ENCODE assay signal across 15 cellular contexts in the genomic region with DNA sequence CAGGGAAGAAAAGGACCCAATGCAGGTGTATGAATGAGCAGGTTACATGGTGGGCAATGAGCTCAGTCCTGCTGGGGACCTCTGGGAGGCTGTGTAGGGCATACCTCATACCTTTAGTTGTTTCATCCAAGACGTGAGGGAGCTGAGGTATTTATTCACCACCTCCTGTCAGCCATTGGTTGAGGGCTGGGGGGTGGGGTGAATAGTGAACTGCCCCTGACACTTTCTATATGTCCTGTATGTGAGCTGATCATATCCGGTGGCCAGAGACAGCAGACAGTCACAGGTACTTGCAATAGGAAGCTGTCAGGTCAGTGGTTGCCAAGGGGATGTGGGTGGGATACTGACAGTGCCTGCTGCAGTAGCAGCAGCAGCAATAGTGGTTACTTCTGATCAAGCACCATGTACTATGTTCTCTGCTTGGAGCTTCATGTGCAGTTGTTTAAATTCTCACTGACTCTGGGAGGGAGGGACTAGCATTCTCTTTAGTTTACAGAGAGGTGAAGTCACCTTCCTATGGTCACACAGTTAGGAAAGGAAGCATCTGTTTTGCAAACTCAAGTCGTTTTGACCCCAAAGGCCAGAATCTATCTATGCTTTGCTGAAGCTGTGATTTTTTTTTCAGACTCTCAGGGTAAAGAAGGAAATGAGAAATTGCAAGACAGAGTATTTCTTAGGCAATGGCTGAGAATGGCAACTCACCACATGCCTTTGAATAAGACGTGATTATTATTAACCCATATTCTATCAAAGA. TPM values are rescaled to one million over a fixed set of nuclear protein-coding genes. Genes with fewer than 3 reads are reported as not detected.
DNase-seq lines count a peak whose midpoint lies in the region; ATAC-seq and TF ChIP-seq lines count a peak whose summit lies in the region.
"Had no signal": no experiment of that assay in that cellular context is flagged by ENCODE, and none has a peak within 500 bp of the region (broad histone marks: within the 10 kb centered on the region; RNA-seq: fewer than 3 reads in every experiment).

No MANE protein-coding gene starts in this region.

- peaks cover 2% of the 10 kb centered on the region for H3K36me3 Mint-ChIP-seq in T-helper 17 cell (ENCODE audit: low read depth)

- TF ChIP-seq CTCF in GM10266 (IDR thresholded peaks at IDR 0.05; ENCODE audit: control insufficient read depth, insufficient read depth, low read depth, missing control alignments): no peak

- H3K9me3 ChIP-seq in T-helper 17 cell (ENCODE audit: control insufficient read depth, low read length, poor library complexity, severe bottlenecking): no peaks in the 10 kb centered on the region

- H3K27ac Mint-ChIP-seq in T-helper 17 cell: peak overlapping the region; percentile 27

- in situ Hi-C loops in ACHN (cut with HindIII; ENCODE audit: low pct_ligation_motif_present, low pct_unique_long_range_greater_than_20kb, low sequenced_read_pairs): no loop called here

- no peak overlapping the region for H3K4me3 Mint-ChIP-seq in T-helper 17 cell

- no peaks in the 10 kb centered on the region for H3K27me3 Mint-ChIP-seq in T-helper 17 cell

- peaks cover 27% of the 10 kb centered on the region for H3K4me1 Mint-ChIP-seq in T-helper 17 cell

- ATAC-seq in T-helper 17 cell (no peak), SK-N-SH treated with all-trans-retinoic acid at 6 μM for 48 hours (no peak)

- peak; percentile 65 for DNase-seq in GM10266 (ENCODE audit: extremely low spot score)
- DNase-seq in GM19238 (ENCODE audit: insufficient read length, low spot score): peak; percentile 17
- DNase-seq in T-helper 17 cell: no peak
- DNase-seq in lung microvascular endothelial cell (ENCODE audit: low read depth in 2 of 2): peak; percentile 78 to 93
- DNase-seq in HPDE6-E6E7 (ENCODE audit: extremely low spot score): no peak
- no peak for DNase-seq in ACHN
- no peak for DNase-seq in NCI-H1048 (lab: John Stamatoyannopoulos, UW)
- DNase-seq: effector memory CD4-positive, alpha-beta T cell; glutamatergic neuron; mammary epithelial cell; NCI-H510A; posterior cingulate gyrus; SK-N-SH; stimulated activated CD4-positive, alpha-beta T cell treated with anti-CD3 and anti-CD28 coated beads, Interleukin-2, amount 100 ng/mL, for 48 hours had no signal

TF ChIP-seq in SK-N-SH treated with all-trans-retinoic acid at 6 μM for 48 hours, 23 proteins besides CTCF, POLR2A, EP300 and RAD21:
- no peak for TF ChIP-seq PPARA (CRISPR knock-in tag; IDR thresholded peaks at IDR 0.05; ENCODE audit: borderline replicate concordance)
- TF ChIP-seq ZNF8 (CRISPR knock-in tag; IDR thresholded peaks at IDR 0.05): no peak
- TF ChIP-seq, protein P1, sequence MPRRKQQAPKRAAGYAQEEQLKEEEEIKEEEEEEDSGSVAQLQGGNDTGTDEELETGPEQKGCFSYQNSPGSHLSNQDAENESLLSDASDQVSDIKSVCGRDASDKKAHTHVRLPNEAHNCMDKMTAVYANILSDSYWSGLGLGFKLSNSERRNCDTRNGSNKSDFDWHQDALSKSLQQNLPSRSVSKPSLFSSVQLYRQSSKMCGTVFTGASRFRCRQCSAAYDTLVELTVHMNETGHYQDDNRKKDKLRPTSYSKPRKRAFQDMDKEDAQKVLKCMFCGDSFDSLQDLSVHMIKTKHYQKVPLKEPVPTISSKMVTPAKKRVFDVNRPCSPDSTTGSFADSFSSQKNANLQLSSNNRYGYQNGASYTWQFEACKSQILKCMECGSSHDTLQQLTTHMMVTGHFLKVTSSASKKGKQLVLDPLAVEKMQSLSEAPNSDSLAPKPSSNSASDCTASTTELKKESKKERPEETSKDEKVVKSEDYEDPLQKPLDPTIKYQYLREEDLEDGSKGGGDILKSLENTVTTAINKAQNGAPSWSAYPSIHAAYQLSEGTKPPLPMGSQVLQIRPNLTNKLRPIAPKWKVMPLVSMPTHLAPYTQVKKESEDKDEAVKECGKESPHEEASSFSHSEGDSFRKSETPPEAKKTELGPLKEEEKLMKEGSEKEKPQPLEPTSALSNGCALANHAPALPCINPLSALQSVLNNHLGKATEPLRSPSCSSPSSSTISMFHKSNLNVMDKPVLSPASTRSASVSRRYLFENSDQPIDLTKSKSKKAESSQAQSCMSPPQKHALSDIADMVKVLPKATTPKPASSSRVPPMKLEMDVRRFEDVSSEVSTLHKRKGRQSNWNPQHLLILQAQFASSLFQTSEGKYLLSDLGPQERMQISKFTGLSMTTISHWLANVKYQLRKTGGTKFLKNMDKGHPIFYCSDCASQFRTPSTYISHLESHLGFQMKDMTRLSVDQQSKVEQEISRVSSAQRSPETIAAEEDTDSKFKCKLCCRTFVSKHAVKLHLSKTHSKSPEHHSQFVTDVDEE (CRISPR knock-in tag; IDR thresholded peaks at IDR 0.05): no peak
- no peak for TF ChIP-seq TCF4 (CRISPR knock-in tag; IDR thresholded peaks at IDR 0.05; ENCODE audit: borderline replicate concordance)
- no peak for TF ChIP-seq ZFP30 (CRISPR knock-in tag; IDR thresholded peaks at IDR 0.05)
- no peak for TF ChIP-seq TOX (CRISPR knock-in tag; IDR thresholded peaks at IDR 0.05; ENCODE audit: borderline replicate concordance)
- no peak for TF ChIP-seq ARNTL (CRISPR knock-in tag; IDR thresholded peaks at IDR 0.05; ENCODE audit: borderline replicate concordance, low read depth)
TF ChIP-seq in SK-N-SH treated with all-trans-retinoic acid at 6 μM for 48 hours: peak in this region for 0.

RNA-seq across cellular contexts. Expression of a gene that starts 54.0 kb away (rescaled TPM):
- total RNA-seq in T-helper 17 cell (100 to 1,000 TPM in 1 of 2 donors, 10 to 100 TPM in 1; 83.4 to 116 TPM), lung microvascular endothelial cell (0.22 and 0.60 TPM in 2 replicates)

Comparison
In these comparisons a context has a peak if more than half of its experiments do, and no peak if none do; other contexts are left out.
1. DNase-seq: peak in GM10266 (single experiment), GM19238 (single experiment) and lung microvascular endothelial cell (2 of 2); none in T-helper 17 cell (0 of 3), HPDE6-E6E7 (single experiment), ACHN (single experiment) and NCI-H1048 (single experiment).
2. RNA of a gene that starts 54.0 kb away (total RNA-seq): 83.4 to 116 TPM in T-helper 17 cell; 0.22 to 0.60 TPM in lung microvascular endothelial cell; every median in the first group is over 10 times any median in the second.